Comparison of ENCODE assay signal across 29 cellular contexts in the genomic region with DNA sequence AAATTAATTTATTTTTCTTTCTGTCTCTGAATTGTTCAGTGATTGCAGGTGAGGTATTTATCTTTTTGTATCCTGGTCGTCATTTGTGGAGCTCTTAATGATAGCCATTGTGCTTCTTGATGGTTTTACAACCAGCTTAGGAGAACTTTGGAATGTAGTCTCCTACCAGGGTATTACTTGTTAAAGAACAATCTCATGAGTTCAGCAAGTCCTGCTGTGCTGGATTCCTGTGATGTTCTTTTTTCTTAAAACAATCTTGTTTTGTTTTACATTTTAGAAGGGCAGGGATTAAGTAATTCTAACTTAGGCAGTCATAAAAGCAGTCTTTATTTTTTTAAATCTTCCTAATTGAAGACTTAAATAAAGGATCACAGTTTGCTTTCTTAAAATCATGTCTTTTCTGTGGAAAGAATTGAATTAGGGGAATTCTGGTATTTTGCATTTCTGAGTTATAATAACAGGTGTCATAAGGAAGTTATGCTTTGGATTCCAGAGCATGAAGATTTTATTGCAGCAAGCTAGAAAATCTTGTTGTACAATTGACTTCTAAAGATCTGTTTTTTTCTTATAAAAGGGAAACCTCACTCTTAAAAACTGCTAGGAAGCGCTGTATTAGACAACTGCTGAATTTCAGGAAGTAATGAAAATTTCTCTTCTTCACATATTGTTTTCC. TPM values are rescaled to one million over a fixed set of nuclear protein-coding genes. Genes with fewer than 3 reads are reported as not detected.
DNase-seq lines count a peak whose midpoint lies in the region; ATAC-seq, FAIRE-seq and TF ChIP-seq lines count a peak whose summit lies in the region.
"Had no signal": no experiment of that assay in that cellular context is flagged by ENCODE, and none has a peak within 500 bp of the region (broad histone marks: within the 10 kb centered on the region; RNA-seq: fewer than 3 reads in every experiment).

No MANE protein-coding gene starts in this region.

- no peak overlapping the region for H3K4me3 Mint-ChIP-seq in activated naive CD8-positive, alpha-beta T cell treated with anti-CD3 and anti-CD28 coated beads for 36 hours
- H3K4me3 Mint-ChIP-seq: activated CD4-positive, alpha-beta T cell treated with anti-CD3 and anti-CD28 coated beads, Interleukin-2, amount 10 ng/mL, durations not matched to agents 7 days and 5 days; activated naive CD4-positive, alpha-beta T cell treated with anti-CD3 and anti-CD28 coated beads for 36 hours had no signal

- H3K27me3 Mint-ChIP-seq in activated naive CD8-positive, alpha-beta T cell treated with anti-CD3 and anti-CD28 coated beads for 36 hours, result no peaks in the 10 kb centered on the region
- H3K27me3 Mint-ChIP-seq: activated CD4-positive, alpha-beta T cell treated with anti-CD3 and anti-CD28 coated beads, Interleukin-2, amount 10 ng/mL, durations not matched to agents 7 days and 5 days had no signal

- no peak overlapping the region for H2AFZ ChIP-seq in H1 (ENCODE audit: low read length)

- H3K9me3 ChIP-seq in HUES64 (ENCODE audit: insufficient read depth, low read depth, low read length) (no peaks in the 10 kb centered on the region), H1 (ENCODE audit: insufficient read depth in 2 of 2, low read depth in 1 of 2, low read length in 1 of 2) (no peaks in the 10 kb centered on the region), mesodermal cell (ENCODE audit: control insufficient read depth, low read length) (no peaks in the 10 kb centered on the region), small intestine (ENCODE audit: control insufficient read depth, low read depth) (no peaks in the 10 kb centered on the region)
- H3K9me3 ChIP-seq: BLaER1 treated with 17β-estradiol and CSF1 and Interleukin-3, amounts not matched to agents 10 nM and 100 nM; thoracic aorta had no signal

- peaks cover 90% of the 10 kb centered on the region for H3K36me3 ChIP-seq in HUES64 (ENCODE audit: insufficient read depth, low read length)
- peaks cover 7 to 64% (median 38%) of the 10 kb centered on the region in 4 experiments for H3K36me3 ChIP-seq in H1 (ENCODE audit: control insufficient read depth in 2 of 4, insufficient read depth in 4 of 4, low read length in 3 of 4)
- H3K36me3 ChIP-seq in mesodermal cell (ENCODE audit: control insufficient read depth, insufficient read depth, low read length), result peaks cover 62% of the 10 kb centered on the region
- peaks cover 7 to 8% of the 10 kb centered on the region in 2 donors for H3K36me3 ChIP-seq in small intestine (ENCODE audit: control insufficient read depth in 2 of 2, insufficient read depth in 2 of 2, low read length in 2 of 2)

- H2AK5ac ChIP-seq in H1 (ENCODE audit: low read depth, low read length), result no peak overlapping the region

- peak; percentile 68 for FAIRE-seq in H1 (lab: Jason Lieb, UNC)
- no peak for FAIRE-seq in small intestine (lab: Jason Lieb, UNC)
- FAIRE-seq: GM12892 had no signal

- no peak overlapping the region for H2BK12ac ChIP-seq in H1 (ENCODE audit: low read depth, low read length)

- H3K4me2 ChIP-seq in H1 (ENCODE audit: insufficient read depth in 1 of 2, low read depth in 2 of 2, low read length in 2 of 2), result no peak overlapping the region
- H3K4me2 ChIP-seq: BLaER1 treated with 17β-estradiol and CSF1 and Interleukin-3, amounts not matched to agents 10 nM and 100 nM had no signal

- H3K23ac ChIP-seq in H1 (ENCODE audit: insufficient read length), result no peak overlapping the region

- no peaks in the 10 kb centered on the region for H3K23me2 ChIP-seq in H1 (ENCODE audit: low read depth, low read length)

- no peak overlapping the region for H3K56ac ChIP-seq in H1 (replicated peaks; ENCODE audit: insufficient read length, low read depth, low read length)

- no peak for TF ChIP-seq CTCF in H1 (IDR thresholded peaks at IDR 0.05; ENCODE audit: control extremely low read depth in 1 of 3, insufficient read depth in 1 of 3, low read depth in 1 of 3, low read length in 3 of 3)

- H3K27me3 ChIP-seq in HUES64 (ENCODE audit: insufficient read depth, low read length) (no peaks in the 10 kb centered on the region), H1 (replicated peaks in 1 of 4; ENCODE audit: control insufficient read depth in 3 of 4, extremely low read depth in 1 of 4, insufficient read depth in 3 of 4, low read length in 3 of 4) (no peaks in the 10 kb centered on the region), small intestine (ENCODE audit: control insufficient read depth in 2 of 2, insufficient read depth in 2 of 2, low read length in 2 of 2) (no peaks in the 10 kb centered on the region)
- H3K27me3 ChIP-seq: BLaER1 treated with 17β-estradiol and CSF1 and Interleukin-3, amounts not matched to agents 10 nM and 100 nM; foreskin keratinocyte had no signal

- no peak for TF ChIP-seq RAD21 in H1 (IDR thresholded peaks at IDR 0.05 in 1 of 2, conservative IDR thresholded peaks at IDR 0.05 in 1 of 2; ENCODE audit: low read depth in 2 of 2, low read length in 2 of 2)

- H2BK20ac ChIP-seq in H1 (ENCODE audit: low read length), result no peak overlapping the region

- no peak overlapping the region for H2BK120ac ChIP-seq in H1 (replicated peaks; ENCODE audit: low read depth, low read length)

- 0 out of 2 replicates have a peak overlapping the region, but pooled peaks have one; percentile 9 for H3K27ac ChIP-seq in HUES64 (ENCODE audit: low read depth, low read length)
- H3K27ac ChIP-seq in H1 (ENCODE audit: low read depth, low read length), result no peak overlapping the region
- H3K27ac ChIP-seq in mesodermal cell (ENCODE audit: low read depth, low read length, severe bottlenecking), result peak overlapping the region; percentile 24
- no peak overlapping the region for H3K27ac ChIP-seq in small intestine (ENCODE audit: low read depth in 1 of 2, low read length in 1 of 2)
- H3K27ac ChIP-seq: BLaER1 treated with 17β-estradiol and CSF1 and Interleukin-3, amounts not matched to agents 10 nM and 100 nM; foreskin keratinocyte; thoracic aorta; WERI-Rb-1 had no signal

- H3K79me1 ChIP-seq in H1 (ENCODE audit: low read depth, low read length), result no peaks in the 10 kb centered on the region

- DNase-seq in H1 (ENCODE audit: low read depth in 1 of 2, low spot score in 2 of 2), result no peak
- DNase-seq in small intestine, result peak; percentile 81
- DNase-seq in NCI-H345 treated with DMSO at 0.1 percent for 48 hours (lab: John Stamatoyannopoulos, UW; ENCODE audit: unreplicated experiment), result no peak
- DNase-seq in activated naive CD8-positive, alpha-beta T cell treated with anti-CD3 and anti-CD28 coated beads for 36 hours, result no peak
- DNase-seq in NCI-H524 (lab: John Stamatoyannopoulos, UW), result no peak
- DNase-seq: activated CD4-positive, alpha-beta T cell treated with anti-CD3 and anti-CD28 coated beads, Interleukin-2, amount 10 ng/mL, durations not matched to agents 7 days and 5 days; activated naive CD4-positive, alpha-beta T cell treated with anti-CD3 and anti-CD28 coated beads for 36 hours; anterior cingulate cortex; caudate nucleus; DND-41; foreskin keratinocyte; H7; NCI-H187; NCI-H82; OCI-M1; retina; stimulated activated CD4-positive, alpha-beta T cell treated with anti-CD3 and anti-CD28 coated beads, Interleukin-4, amount 100 ng/mL, for 24 hours; stimulated activated naive CD4-positive, alpha-beta T cell; T-helper 9 cell; WERI-Rb-1 had no signal

- no peak overlapping the region for H2BK15ac ChIP-seq in H1 (ENCODE audit: low read length)

- WGBS in HUES64, result 28% methylated on average over 1 of the region's 2 CpGs
- WGBS in H1 (ENCODE audit: extremely low coverage in 1 of 2, insufficient coverage in 1 of 2, insufficient read length in 1 of 2, insufficient replicate concordance in 2 of 2, low coverage in 1 of 2, low lambda C conversion rate in 2 of 2, missing lambda C conversion rate in 1 of 2), 2 experiments, result 76% methylated on average over 2 of the region's 2 CpGs; no CpG with 5 or more reads in 1 of the 2 experiments
- WGBS in mesodermal cell (ENCODE audit: insufficient coverage in 2 of 2), 2 experiments, result 38 to 67% methylated on average over 1 of the region's 2 CpGs
- 45 to 69% (median 65%) methylated on average over 2 of the region's 2 CpGs for WGBS in small intestine, 3 donors

- no peak overlapping the region for H4K91ac ChIP-seq in H1 (replicated peaks; ENCODE audit: insufficient read length, low read length)

- peaks cover 16% of the 10 kb centered on the region; the same call in 1 of the 2 replicates for H3K4me1 ChIP-seq in HUES64 (ENCODE audit: insufficient read depth, low read length)
- H3K4me1 ChIP-seq in H1 (replicated peaks in 1 of 4; ENCODE audit: control insufficient read depth in 3 of 4, insufficient read depth in 4 of 4, low read length in 3 of 4), result no peaks in the 10 kb centered on the region
- H3K4me1 ChIP-seq in mesodermal cell (ENCODE audit: control insufficient read depth, insufficient read depth, low read length, poor library complexity, severe bottlenecking), result no peaks in the 10 kb centered on the region
- H3K4me1 ChIP-seq in small intestine (ENCODE audit: control insufficient read depth in 2 of 2, insufficient read depth in 1 of 2, low read depth in 1 of 2, low read length in 1 of 2), result no peaks in the 10 kb centered on the region
- H3K4me1 ChIP-seq: foreskin keratinocyte had no signal

- ATAC-seq in GM19463 (IDR thresholded peaks at IDR 0.05; ENCODE audit: unreplicated experiment), result no peak
- ATAC-seq: foreskin keratinocyte, Right ventricle myocardium inferior had no signal

- no peak overlapping the region for H4K8ac ChIP-seq in H1 (ENCODE audit: extremely low read depth, insufficient read depth, low read length)

- TF ChIP-seq EP300 in H1 (IDR thresholded peaks at IDR 0.05; ENCODE audit: borderline replicate concordance in 1 of 2, low read depth in 2 of 2, low read length in 2 of 2), result no peak

- no peaks in the 10 kb centered on the region for H3K9me3 Mint-ChIP-seq in activated naive CD8-positive, alpha-beta T cell treated with anti-CD3 and anti-CD28 coated beads for 36 hours
- H3K9me3 Mint-ChIP-seq: activated CD4-positive, alpha-beta T cell treated with anti-CD3 and anti-CD28 coated beads, Interleukin-2, amount 10 ng/mL, durations not matched to agents 7 days and 5 days; activated naive CD4-positive, alpha-beta T cell treated with anti-CD3 and anti-CD28 coated beads for 36 hours had no signal

- no peak overlapping the region for H3K14ac ChIP-seq in H1 (ENCODE audit: insufficient read length)

- H2BK5ac ChIP-seq in H1 (ENCODE audit: low read depth, low read length), result no peak overlapping the region

- H4K5ac ChIP-seq in H1 (ENCODE audit: insufficient read length, low read depth, low read length), result no peak overlapping the region

- no peak overlapping the region for H3K18ac ChIP-seq in H1 (ENCODE audit: extremely low read depth, low read length)

- H4K20me1 ChIP-seq in H1 (replicated peaks in 1 of 2; ENCODE audit: control insufficient read depth in 1 of 2, insufficient read depth in 2 of 2, low read length in 2 of 2), result no peaks in the 10 kb centered on the region

- H3K9ac ChIP-seq in HUES64 (ENCODE audit: low read depth, low read length) (no peak overlapping the region), H1 (replicated peaks in 1 of 4; ENCODE audit: extremely low read depth in 1 of 4, low read depth in 3 of 4, low read length in 3 of 4) (no peak overlapping the region)
- H3K9ac ChIP-seq: BLaER1 treated with 17β-estradiol and CSF1 and Interleukin-3, amounts not matched to agents 10 nM and 100 nM had no signal

- H3K4me3 ChIP-seq in HUES64 (ENCODE audit: low read length) (no peak overlapping the region), H1 (ENCODE audit: extremely low read depth in 1 of 4, insufficient read depth in 2 of 4, low read depth in 3 of 4, low read length in 4 of 4) (no peak overlapping the region), mesodermal cell (ENCODE audit: extremely low read depth, insufficient read depth, low read length, poor library complexity, severe bottlenecking) (no peak overlapping the region), small intestine (ENCODE audit: low read depth in 1 of 2, low read length in 2 of 2) (no peak overlapping the region)
- H3K4me3 ChIP-seq: BLaER1 treated with 17β-estradiol and CSF1 and Interleukin-3, amounts not matched to agents 10 nM and 100 nM; thoracic aorta had no signal

- no peaks in the 10 kb centered on the region for H3K4me1 Mint-ChIP-seq in activated naive CD8-positive, alpha-beta T cell treated with anti-CD3 and anti-CD28 coated beads for 36 hours
- H3K4me1 Mint-ChIP-seq: activated CD4-positive, alpha-beta T cell treated with anti-CD3 and anti-CD28 coated beads, Interleukin-2, amount 10 ng/mL, durations not matched to agents 7 days and 5 days had no signal

- H3K79me2 ChIP-seq in H1 (ENCODE audit: control insufficient read depth in 1 of 2, insufficient read depth in 2 of 2, low read length in 2 of 2), result no peaks in the 10 kb centered on the region

- CTCF ChIA-PET in H1 (lab: Charles Lee; ENCODE audit: partially characterized antibody), result interaction anchor here (0.9 kb wide), 1 partner anchor 12 kb away, joined by 3 read pairs; no protein-coding TSS in a partner anchor

- H3K36me3 Mint-ChIP-seq in activated naive CD8-positive, alpha-beta T cell treated with anti-CD3 and anti-CD28 coated beads for 36 hours, result peaks cover 36% of the 10 kb centered on the region

- POLR2A ChIA-PET in H1 (lab: Charles Lee; ENCODE audit: partially characterized antibody), result no interaction called here

- no peak for TF ChIP-seq POLR2A in H1 (IDR thresholded peaks at IDR 0.05; ENCODE audit: control extremely low read depth in 1 of 2, low read depth in 2 of 2, low read length in 2 of 2)

- no peak overlapping the region for H3K27ac Mint-ChIP-seq in activated naive CD8-positive, alpha-beta T cell treated with anti-CD3 and anti-CD28 coated beads for 36 hours
- H3K27ac Mint-ChIP-seq: activated CD4-positive, alpha-beta T cell treated with anti-CD3 and anti-CD28 coated beads, Interleukin-2, amount 10 ng/mL, durations not matched to agents 7 days and 5 days; activated naive CD4-positive, alpha-beta T cell treated with anti-CD3 and anti-CD28 coated beads for 36 hours had no signal

- no peak overlapping the region for H3K4ac ChIP-seq in H1 (replicated peaks; ENCODE audit: insufficient read length, low read depth, low read length)

RNA-seq across cellular contexts. Expression of a gene that starts 23.7 kb away (rescaled TPM):
- polyA plus RNA-seq in HUES64 (2013, experiment 1 of 2), result 22.8 TPM
- 22.8 TPM for polyA plus RNA-seq in HUES64 (2013, experiment 2 of 2)
- total RNA-seq in H1 (2021; fragmentation: NEBNext Ultra II Directional; extraction: Animal tissue kit (Norgen Biotek cat#: 25700)), result 26.2 and 26.9 TPM in 2 replicates
- polyA plus RNA-seq in H1 (2011; rRNA removed), result 10.1 and 11.8 TPM in 2 replicates
- polyA plus RNA-seq in H1 (2011; cell fraction: cytosol; rRNA removed), result 12.8 TPM
- polyA plus RNA-seq in H1 (2011; cell fraction: nucleus; rRNA removed), result 32.5 TPM
- 16.2 to 24.5 TPM (median 19.4 TPM) in 4 replicates for polyA plus RNA-seq in H1 (2012, experiment 1 of 2)
- polyA plus RNA-seq in H1 (2012, experiment 2 of 2), result 2.2 TPM
- 29.6 TPM for polyA plus RNA-seq in H1 (2013, experiment 1 of 2)
- 28.1 TPM for polyA plus RNA-seq in H1 (2013, experiment 2 of 2)
- polyA minus RNA-seq in H1 (2011; rRNA and poly(A)+ RNA removed), result 10.2 and 12.8 TPM in 2 replicates
- polyA minus RNA-seq in H1 (2011; cell fraction: cytosol; rRNA and poly(A)+ RNA removed), result 9.4 TPM
- polyA minus RNA-seq in H1 (2011; cell fraction: nucleus; rRNA and poly(A)+ RNA removed), result 33.3 TPM
- 13.5 TPM for polyA plus RNA-seq in mesodermal cell (2013, experiment 1 of 2)
- 13.1 TPM for polyA plus RNA-seq in mesodermal cell (2013, experiment 2 of 2)
- polyA plus RNA-seq in small intestine, result 10 to 100 TPM in 1 of 3 donors, 1 to 10 TPM in 2; 6.0 to 12.3 (median 6.2) TPM
- 10 to 100 TPM; 57.9 to 64.7 TPM for total RNA-seq in activated naive CD8-positive, alpha-beta T cell treated with anti-CD3 and anti-CD28 coated beads for 36 hours

RNA-seq across cellular contexts. Expression of a gene that starts 23.7 kb away (rescaled TPM):
- not detected for polyA plus RNA-seq in HUES64 (2013, experiment 1 of 2)
- 0.13 TPM for polyA plus RNA-seq in HUES64 (2013, experiment 2 of 2)
- total RNA-seq in H1 (2021; fragmentation: NEBNext Ultra II Directional; extraction: Animal tissue kit (Norgen Biotek cat#: 25700)), result 0.09 TPM in 1 of 2 replicates, not detected in the other
- polyA plus RNA-seq in H1 (2011; rRNA removed), result 0.02 TPM in 1 of 2 replicates, not detected in the other
- 0.01 TPM for polyA plus RNA-seq in H1 (2011; cell fraction: cytosol; rRNA removed)
- 0.14 TPM for polyA plus RNA-seq in H1 (2011; cell fraction: nucleus; rRNA removed)
- 0.07 TPM in 1 of 4 replicates, not detected in the others for polyA plus RNA-seq in H1 (2012, experiment 1 of 2)
- polyA plus RNA-seq in H1 (2012, experiment 2 of 2), result not detected
- not detected for polyA plus RNA-seq in H1 (2013, experiment 1 of 2)
- 0.07 TPM for polyA plus RNA-seq in H1 (2013, experiment 2 of 2)
- polyA minus RNA-seq in H1 (2011; rRNA and poly(A)+ RNA removed), result 0.05 and 0.16 TPM in 2 replicates
- not detected for polyA minus RNA-seq in H1 (2011; cell fraction: cytosol; rRNA and poly(A)+ RNA removed)
- 1.1 TPM for polyA minus RNA-seq in H1 (2011; cell fraction: nucleus; rRNA and poly(A)+ RNA removed)
- not detected for polyA plus RNA-seq in mesodermal cell (2013, experiment 1 of 2)
- not detected for polyA plus RNA-seq in mesodermal cell (2013, experiment 2 of 2)
- under 1 TPM in 1 of 3 donors, not detected in 2; 0.01 TPM for polyA plus RNA-seq in small intestine
- under 1 TPM; 0.10 TPM for total RNA-seq in activated naive CD8-positive, alpha-beta T cell treated with anti-CD3 and anti-CD28 coated beads for 36 hours
- total RNA-seq: LHCN-M2, thoracic aorta had no signal
- polyA plus RNA-seq: liver had no signal

Comparison
In these comparisons a context has a peak if more than half of its experiments do, and no peak if none do; other contexts are left out.
1. H3K27ac ChIP-seq: peak in HUES64 (single experiment) and mesodermal cell (single experiment); none in H1 (single experiment) and small intestine (0 of 2).